Comparison of ENCODE assay signal across 18 cellular contexts in the genomic region with DNA sequence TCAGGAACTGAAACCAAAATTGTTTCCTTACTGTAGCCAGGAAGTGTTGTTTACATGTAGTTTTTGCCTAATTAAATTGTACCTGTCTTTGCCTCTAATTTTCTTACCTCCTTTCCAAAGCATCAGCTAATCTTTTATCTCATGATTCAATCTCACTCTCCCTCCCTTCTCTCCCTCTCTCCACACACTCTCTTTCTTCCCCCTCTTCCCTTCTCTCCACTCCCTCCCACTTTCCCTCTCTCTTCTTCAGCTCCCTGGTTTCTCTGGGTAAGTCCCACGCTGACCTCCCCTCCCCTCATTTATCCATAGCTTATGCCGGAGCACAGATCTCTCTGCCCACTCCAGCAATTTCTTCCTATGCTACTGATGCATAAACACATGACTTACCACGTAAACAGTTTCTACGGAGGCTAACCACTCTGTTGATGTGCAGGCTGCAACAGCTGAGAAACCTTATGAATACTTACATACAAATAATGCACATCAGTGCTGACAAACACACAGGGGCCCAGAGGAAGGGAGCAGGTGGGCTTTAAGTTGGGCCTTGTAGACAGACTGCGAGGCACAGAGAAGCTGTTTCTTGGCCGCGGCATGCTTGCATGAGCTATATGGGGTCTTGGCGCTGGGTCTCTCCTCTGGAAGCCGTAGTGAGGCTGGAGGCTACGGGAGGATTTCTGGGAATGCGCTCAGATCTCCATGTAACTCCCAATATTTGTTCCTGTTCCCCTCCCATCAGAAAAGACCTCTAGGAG.
DNase-seq lines count a peak whose midpoint lies in the region; ATAC-seq, FAIRE-seq and TF ChIP-seq lines count a peak whose summit lies in the region.
"Had no signal": no experiment of that assay in that cellular context is flagged by ENCODE, and none has a peak within 500 bp of the region (broad histone marks: within the 10 kb centered on the region; RNA-seq: fewer than 3 reads in every experiment).

No MANE protein-coding gene starts in this region.

- H3K4me3 ChIP-seq in H7 (ENCODE audit: insufficient read depth, low read depth, low read length) (peak overlapping the region; percentile 9; the same call in 1 of the 2 replicates), fibroblast of pulmonary artery (replicated peaks; ENCODE audit: low read depth, low read length) (peak overlapping the region; percentile 23), left lung (no peak overlapping the region)
- H3K4me3 ChIP-seq: gastroesophageal sphincter, ovary, tibial artery had no signal

- in situ Hi-C loops in SK-MEL-5 (cut with HindIII; ENCODE audit: low pct_unique_long_range_greater_than_20kb, low sequenced_read_pairs): no loop called here

- H3K36me3 ChIP-seq in H7 (replicated peaks; ENCODE audit: control insufficient read depth, insufficient read depth, low read length) (no peaks in the 10 kb centered on the region), left lung (no peaks in the 10 kb centered on the region)
- H3K36me3 ChIP-seq: gastroesophageal sphincter, ovary, tibial artery had no signal

- no peak overlapping the region for H3K27ac ChIP-seq in left lung
- H3K27ac ChIP-seq: gastroesophageal sphincter, ovary, tibial artery had no signal

- intact Hi-C loops in left lung (cut with DNase I): no loop called here

- no peak for DNase-seq in H7
- peak; percentile 44 for DNase-seq in SK-MEL-5 (ENCODE audit: low read depth, low spot score)
- no peak for DNase-seq in fibroblast of pulmonary artery (ENCODE audit: low read depth)
- DNase-seq in omental fat pad (ENCODE audit: low spot score): no peak
- no peak for DNase-seq in GM12892 (ENCODE audit: insufficient read length)
- no peak for DNase-seq in NCI-H2107 treated with DMSO at 0.1 percent for 48 hours (lab: John Stamatoyannopoulos, UW; ENCODE audit: unreplicated experiment)
- no peak for DNase-seq in left lung
- DNase-seq: activated CD4-positive, alpha-beta T cell treated with anti-CD3 and anti-CD28 coated beads, Interleukin-2, amount 10 ng/mL, durations not matched to agents 24 days and 14 days; activated T-cell treated with anti-CD3 and anti-CD28 coated beads, Interleukin-2, amount 50 U/mL, for 24 hours; Caco-2; central memory CD4-positive, alpha-beta T cell; NCI-H1436 treated with DMSO at 0.1 percent for 48 hours; ovary; small intestine; tibial artery had no signal

- ATAC-seq in omental fat pad (ENCODE audit: low FRiP score): peak; percentile 21
- no peak for ATAC-seq in HG02623 (IDR thresholded peaks at IDR 0.05; ENCODE audit: unreplicated experiment)
- ATAC-seq in left lung: no peak
- ATAC-seq: gastroesophageal sphincter had no signal

- no peak for TF ChIP-seq CTCF in fibroblast of pulmonary artery (IDR thresholded peaks at IDR 0.05; ENCODE audit: low read length, missing control alignments)
- no peak for TF ChIP-seq CTCF in omental fat pad (IDR thresholded peaks at IDR 0.05)
- no peak for TF ChIP-seq CTCF in left lung (IDR thresholded peaks at IDR 0.05)

- no peak for TF ChIP-seq POLR2A in GM12892 (IDR thresholded peaks at IDR 0.05; ENCODE audit: low read depth, low read length)

- no peaks in the 10 kb centered on the region for H3K9me3 ChIP-seq in left lung
- H3K9me3 ChIP-seq: gastroesophageal sphincter, ovary, tibial artery had no signal

- peaks cover 0 to 3% of the 10 kb centered on the region in 2 donors for H3K4me1 ChIP-seq in left lung
- H3K4me1 ChIP-seq: Caco-2, gastroesophageal sphincter, tibial artery had no signal

- H3K27me3 ChIP-seq in H7 (ENCODE audit: control insufficient read depth, insufficient read depth, low read length) (no peaks in the 10 kb centered on the region), left lung (no peaks in the 10 kb centered on the region)
- H3K27me3 ChIP-seq: ovary had no signal

- FAIRE-seq in GM12892 (lab: Jason Lieb, UNC): no peak
- FAIRE-seq: islet of Langerhans, small intestine had no signal

Comparison
In these comparisons a context has a peak if more than half of its experiments do, and no peak if none do; other contexts are left out.
1. H3K4me3 ChIP-seq: peak in H7 (single experiment) and fibroblast of pulmonary artery (single experiment); none in left lung (0 of 2).